In the genomic region with DNA sequence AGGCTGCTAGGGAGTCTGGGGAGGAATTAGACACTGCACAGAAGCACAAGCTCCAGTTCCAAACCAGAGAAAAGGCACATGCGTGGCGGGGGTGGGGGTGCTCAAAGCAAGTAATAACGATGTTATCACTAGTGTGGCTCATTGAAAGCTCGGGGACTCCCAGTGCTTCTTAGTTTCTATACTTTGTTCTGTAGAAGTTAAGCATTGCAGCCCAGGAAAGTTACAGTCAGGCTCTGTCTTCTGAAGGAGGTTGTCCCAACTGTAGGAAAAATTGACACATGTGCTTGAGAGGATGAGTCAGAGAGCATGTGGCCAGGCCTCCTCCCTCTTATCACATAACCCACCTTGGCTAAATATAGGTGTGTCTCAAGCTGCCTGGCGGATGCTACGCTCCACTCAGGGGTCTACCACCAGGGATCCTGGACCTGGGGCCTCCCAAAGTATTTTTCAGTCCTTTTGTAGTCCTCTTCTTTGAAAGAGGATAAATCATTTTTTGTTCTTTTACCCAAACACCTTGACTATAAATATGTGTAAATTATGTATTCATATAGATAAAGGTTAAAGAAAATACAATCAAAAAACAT, we compare ENCODE assay signal across 9 cellular contexts. TPM values are rescaled to one million over a fixed set of nuclear protein-coding genes. Genes with fewer than 3 reads are reported as not detected.
A peak's percentile ranks its signal among the peaks of the same experiment; 100 is the strongest.
DNase-seq lines count a peak whose midpoint lies in the region; ATAC-seq and TF ChIP-seq lines count a peak whose summit lies in the region.
"Had no signal": no experiment of that assay in that cellular context is flagged by ENCODE, and none has a peak within 500 bp of the region (broad histone marks: within the 10 kb centered on the region; RNA-seq: fewer than 3 reads in every experiment).

No MANE protein-coding gene starts in this region.

- H3K9me3 Mint-ChIP-seq in Caco-2 (ENCODE audit: unreplicated experiment): no peaks in the 10 kb centered on the region
- H3K9me3 Mint-ChIP-seq: central memory CD8-positive, alpha-beta T cell had no signal

- peak; percentile 72 to 87 for DNase-seq in Caco-2
- DNase-seq in NCI-H1694 treated with DMSO at 0.1 percent for 48 hours (lab: John Stamatoyannopoulos, UW): peak; percentile 88
- DNase-seq in activated T-helper 9 cell treated with anti-CD3 and anti-CD28 coated beads, Interleukin-2, amount 50 U/mL, for 16 hours (ENCODE audit: low read depth): peak; percentile 36
- DNase-seq in kidney epithelial cell (ENCODE audit: low read depth): peak; percentile 44
- peak; percentile 67 for DNase-seq in stimulated activated naive CD8-positive, alpha-beta T cell treated with anti-CD3 and anti-CD28 coated beads, Interleukin-15, Interleukin-2, amounts not matched to agents 100 U/mL and 50 U/mL, for 24 hours
- DNase-seq in Karpas-422: no peak
- DNase-seq in hypothalamus (lab: John Stamatoyannopoulos, UW): no peak

- H3K4me2 ChIP-seq in Karpas-422 (ENCODE audit: low read depth, low read length, poor library complexity, severe bottlenecking): no peak overlapping the region

- H3K27me3 ChIP-seq in Caco-2 (replicated peaks; ENCODE audit: control insufficient read depth, insufficient read depth, low read length) (no peaks in the 10 kb centered on the region), kidney epithelial cell (ENCODE audit: control insufficient read depth, insufficient read depth, low read length) (no peaks in the 10 kb centered on the region), gastroesophageal sphincter (no peaks in the 10 kb centered on the region), Karpas-422 (ENCODE audit: low read length) (no peaks in the 10 kb centered on the region)

- no peak for TF ChIP-seq EP300 in gastroesophageal sphincter (IDR thresholded peaks at IDR 0.05)

- H4K20me1 ChIP-seq in Karpas-422 (ENCODE audit: insufficient read depth, low read depth, low read length): no peaks in the 10 kb centered on the region

- POLR2A ChIA-PET in Caco-2 (lab: Charles Lee): no interaction called here

- H3K79me2 ChIP-seq in Karpas-422 (ENCODE audit: low read length): no peaks in the 10 kb centered on the region

- no peaks in the 10 kb centered on the region for H3K9me2 ChIP-seq in Karpas-422 (replicated peaks; ENCODE audit: insufficient read depth, low read length)

- peaks cover 6% of the 10 kb centered on the region for H3K36me3 Mint-ChIP-seq in Caco-2 (ENCODE audit: insufficient read depth, unreplicated experiment)

- BruUV-seq in Caco-2 (replicated peaks; lab: Mats Ljungman, UMichigan): no TSS peak

- H2AFZ ChIP-seq in Karpas-422 (ENCODE audit: low read length): no peak overlapping the region

- intact Hi-C loops in Caco-2 (cut with micrococcal nuclease; ENCODE audit: unreplicated experiment): loop anchor here (1.0 to 2.0 kb wide), 3 partner anchors 9 to 64 kb away; a partner anchor contains a TSS

- H3K27ac ChIP-seq in gastroesophageal sphincter (no peak overlapping the region), Karpas-422 (ENCODE audit: low read length) (no peak overlapping the region)

- H3K36me3 ChIP-seq in Caco-2 (ENCODE audit: control insufficient read depth, insufficient read depth, low read length) (no peaks in the 10 kb centered on the region), kidney epithelial cell (ENCODE audit: control insufficient read depth, insufficient read depth, low read length) (no peaks in the 10 kb centered on the region), gastroesophageal sphincter (no peaks in the 10 kb centered on the region), Karpas-422 (ENCODE audit: insufficient read depth, low read length) (no peaks in the 10 kb centered on the region)

- H3K9ac ChIP-seq in Karpas-422 (ENCODE audit: low read length): no peak overlapping the region

- CTCF ChIA-PET in Caco-2 (lab: Charles Lee): interaction anchor here (1.1 kb wide), 1 partner anchor 41 kb away, joined by 5 read pairs; no protein-coding TSS in a partner anchor

- H3K9me3 ChIP-seq in Caco-2: no peaks in the 10 kb centered on the region
- no peaks in the 10 kb centered on the region for H3K9me3 ChIP-seq in gastroesophageal sphincter
- H3K9me3 ChIP-seq in Karpas-422 (ENCODE audit: low read length): no peaks in the 10 kb centered on the region

- TF ChIP-seq CTCF in Caco-2 (IDR thresholded peaks at IDR 0.05; ENCODE audit: insufficient read depth in 1 of 2, low read depth in 1 of 2, low read length in 1 of 2, severe bottlenecking in 1 of 2, unreplicated experiment in 1 of 2) (no peak), kidney epithelial cell (IDR thresholded peaks at IDR 0.05; ENCODE audit: insufficient read depth, low read length, poor library complexity, severe bottlenecking) (no peak), gastroesophageal sphincter (IDR thresholded peaks at IDR 0.05) (no peak)

- H3K4me1 ChIP-seq in Caco-2: peaks cover 50% of the 10 kb centered on the region
- peaks cover 0 to 16% (median 5%) of the 10 kb centered on the region in 3 donors for H3K4me1 ChIP-seq in gastroesophageal sphincter
- H3K4me1 ChIP-seq in Karpas-422 (ENCODE audit: low read length): no peaks in the 10 kb centered on the region

- H3K4me3 ChIP-seq in Caco-2 (ENCODE audit: low read depth, low read length): peak overlapping the region; percentile 19
- H3K4me3 ChIP-seq in kidney epithelial cell (ENCODE audit: low read depth, low read length): no peak overlapping the region
- no peak overlapping the region for H3K4me3 ChIP-seq in gastroesophageal sphincter
- no peak overlapping the region for H3K4me3 ChIP-seq in Karpas-422 (ENCODE audit: low read length)

- 31 to 83% methylated on average over 2 to 6 of the region's 6 CpGs for WGBS in gastroesophageal sphincter (ENCODE audit: low coverage in 1 of 2), 2 donors

- H3K4me1 Mint-ChIP-seq in Caco-2 (ENCODE audit: low read depth, unreplicated experiment): peaks cover 50% of the 10 kb centered on the region

- peak; percentile 89 for ATAC-seq in stimulated activated naive CD8-positive, alpha-beta T cell treated with anti-CD3 and anti-CD28 coated beads, Interleukin-15, Interleukin-2, amounts not matched to agents 100 U/mL and 50 U/mL, for 24 hours
- no peak for ATAC-seq in gastroesophageal sphincter

- no peak for TF ChIP-seq POLR2A in gastroesophageal sphincter (IDR thresholded peaks at IDR 0.05)

- peak overlapping the region; percentile 83 for H3K27ac Mint-ChIP-seq in Caco-2 (ENCODE audit: unreplicated experiment)

- H3K4me3 Mint-ChIP-seq in Caco-2 (ENCODE audit: unreplicated experiment): peak overlapping the region; percentile 68
- H3K4me3 Mint-ChIP-seq: central memory CD8-positive, alpha-beta T cell had no signal

- no peaks in the 10 kb centered on the region for H3K27me3 Mint-ChIP-seq in Caco-2 (ENCODE audit: insufficient read depth, unreplicated experiment)
- H3K27me3 Mint-ChIP-seq: central memory CD8-positive, alpha-beta T cell had no signal

RNA-seq across cellular contexts. Expression of a gene that starts 3.8 kb away (rescaled TPM):
- total RNA-seq in Caco-2 (2022) (6.8 TPM in 2 replicates), kidney epithelial cell (2.9 and 3.1 TPM in 2 replicates), gastroesophageal sphincter (under 1 TPM; under 0.01 to 0.89 (median 0.24) TPM)
- not detected in 2 replicates for total RNA-seq in Karpas-422 (2014; rRNA removed; shearing (Covaris generic); ENCODE audit: low replicate concordance)

Comparison
In these comparisons a context has a peak if more than half of its experiments do, and no peak if none do; other contexts are left out.
1. DNase-seq: peak in Caco-2 (2 of 2), NCI-H1694 treated with DMSO at 0.1 percent for 48 hours (single experiment), activated T-helper 9 cell treated with anti-CD3 and anti-CD28 coated beads, Interleukin-2, amount 50 U/mL, for 16 hours (single experiment), kidney epithelial cell (single experiment) and stimulated activated naive CD8-positive, alpha-beta T cell treated with anti-CD3 and anti-CD28 coated beads, Interleukin-15, Interleukin-2, amounts not matched to agents 100 U/mL and 50 U/mL, for 24 hours (single experiment); none in Karpas-422 (single experiment) and hypothalamus (0 of 51).